Comparison of ENCODE assay signal across 1 cellular context in genomic region chr5:126339215-126339805, GRCh38.
TF ChIP-seq lines count a peak whose summit lies in the region.

No MANE protein-coding gene starts in this region.

TF ChIP-seq in HCT116, 20 proteins besides CTCF, POLR2A, EP300 and RAD21 (continued from another document):
- TF ChIP-seq ZBTB33 (IDR thresholded peaks at IDR 0.05; ENCODE audit: extremely low read depth, insufficient replicate concordance, low read length) (no peak), SP1 (IDR thresholded peaks at IDR 0.05; ENCODE audit: low read depth) (no peak), CBX3 (IDR thresholded peaks at IDR 0.05; ENCODE audit: low read depth) (no peak), YY1 (IDR thresholded peaks at IDR 0.05; ENCODE audit: extremely low read depth, insufficient replicate concordance, low read depth, low read length) (no peak), CEBPB (IDR thresholded peaks at IDR 0.05; ENCODE audit: low read depth) (no peak), ATF3 (IDR thresholded peaks at IDR 0.05) (no peak), ZFX (IDR thresholded peaks at IDR 0.05) (no peak), ZNF274 (IDR thresholded peaks at IDR 0.05; ENCODE audit: low read depth, low read length) (no peak), TCF7L2 (IDR thresholded peaks at IDR 0.05; ENCODE audit: borderline replicate concordance, extremely low read depth, insufficient read depth, insufficient read length) (no peak), SIN3A (IDR thresholded peaks at IDR 0.05; ENCODE audit: low read depth) (no peak)
